ENCODE assay signal across 18 cellular contexts in the genomic region with DNA sequence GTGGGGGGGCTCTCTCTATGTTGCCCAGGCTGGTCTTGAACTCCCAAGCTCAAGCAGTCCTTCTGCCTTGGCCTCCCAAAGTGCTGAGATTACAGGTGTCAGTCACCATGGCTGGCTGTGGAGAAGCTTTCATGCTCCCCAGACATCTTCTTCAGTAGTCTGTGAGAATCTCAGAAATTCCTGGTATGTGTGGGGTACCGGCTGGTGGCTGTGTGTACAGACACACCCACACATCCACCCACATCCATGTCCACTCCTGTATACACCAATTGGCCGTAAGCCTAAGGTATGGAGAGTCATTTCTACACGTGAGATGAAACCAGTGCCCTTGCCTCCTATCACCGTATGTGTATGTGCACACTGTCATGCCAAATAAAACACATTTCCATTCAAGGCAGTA. TPM values are rescaled to one million over a fixed set of nuclear protein-coding genes. Genes with fewer than 3 reads are reported as not detected.
A peak's percentile ranks its signal among the peaks of the same experiment; 100 is the strongest.
DNase-seq lines count a peak whose midpoint lies in the region; ATAC-seq, FAIRE-seq and TF ChIP-seq lines count a peak whose summit lies in the region.
"Had no signal": no experiment of that assay in that cellular context is flagged by ENCODE, and none has a peak within 500 bp of the region (broad histone marks: within the 10 kb centered on the region; RNA-seq: fewer than 3 reads in every experiment).

No MANE protein-coding gene starts in this region.

- H3K4me3 Mint-ChIP-seq in Caco-2 (ENCODE audit: unreplicated experiment): no peak overlapping the region
- no peak overlapping the region for H3K4me3 Mint-ChIP-seq in stimulated activated effector memory CD8-positive, alpha-beta T cell treated with anti-CD3 and anti-CD28 coated beads, Interleukin-12 subunit alpha, Interleukin-12 subunit beta, amount 100 ng/mL, for 72 hours
- H3K4me3 Mint-ChIP-seq in immature natural killer cell: no peak overlapping the region
- H3K4me3 Mint-ChIP-seq: CD4-positive, CD25-positive, alpha-beta regulatory T cell; HFFc6 had no signal

- H3K27me3 Mint-ChIP-seq in Caco-2 (ENCODE audit: insufficient read depth, unreplicated experiment): no peaks in the 10 kb centered on the region
- H3K27me3 Mint-ChIP-seq in immature natural killer cell (ENCODE audit: low read depth in 3 of 3): peaks cover 1 to 6% (median 1%) of the 10 kb centered on the region in 3 donors

- H3K27me3 ChIP-seq in Caco-2 (replicated peaks; ENCODE audit: control insufficient read depth, insufficient read depth, low read length) (no peaks in the 10 kb centered on the region), neuronal stem cell (ENCODE audit: control insufficient read depth in 3 of 3, insufficient read depth in 3 of 3, low read depth in 1 of 3, low read length in 3 of 3) (no peaks in the 10 kb centered on the region)
- H3K27me3 ChIP-seq: BLaER1 treated with 17β-estradiol and CSF1 and Interleukin-3, amounts not matched to agents 10 nM and 100 nM had no signal

- DNase-seq in Caco-2 (peak in 1 of 2 experiments; percentile 64), NCI-H226 (peak; percentile 68), neuronal stem cell (ENCODE audit: low spot score) (no peak), urothelium cell line (ENCODE audit: low spot score) (no peak), immature natural killer cell (no peak), MV-4-11 (lab: John Stamatoyannopoulos, UW) (no peak)
- DNase-seq in stimulated activated effector memory CD8-positive, alpha-beta T cell treated with anti-CD3 and anti-CD28 coated beads, Interleukin-12 subunit alpha, Interleukin-12 subunit beta, amount 100 ng/mL, for 72 hours (ENCODE audit: low spot score in 2 of 2): no peak
- DNase-seq: CD4-positive, CD25-positive, alpha-beta regulatory T cell; DMS79; HCEC 1CT; HFFc6 had no signal

- no peak overlapping the region for H3K4ac ChIP-seq in neuronal stem cell (ENCODE audit: low read length)

- no peak overlapping the region for H3K23ac ChIP-seq in neuronal stem cell (ENCODE audit: low read depth, low read length, poor library complexity)

- H3K9me3 ChIP-seq in Caco-2 (0 out of 2 replicates have a peak, but pooled peaks cover 3% of the 10 kb centered on the region), neuronal stem cell (replicated peaks in 1 of 2; ENCODE audit: control insufficient read depth in 2 of 2, insufficient read depth in 1 of 2, low read depth in 1 of 2, low read length in 2 of 2) (peaks cover 0 to 6% of the 10 kb centered on the region in 2 donors)

- no peak overlapping the region for H4K91ac ChIP-seq in neuronal stem cell (ENCODE audit: low read depth, low read length, poor library complexity)

- no peak overlapping the region for H3K9ac ChIP-seq in neuronal stem cell (ENCODE audit: low read depth, low read length, poor library complexity)
- H3K9ac ChIP-seq: BLaER1 treated with 17β-estradiol and CSF1 and Interleukin-3, amounts not matched to agents 10 nM and 100 nM had no signal

- no peak overlapping the region for H2BK120ac ChIP-seq in neuronal stem cell (ENCODE audit: low read depth, low read length)

- no peak overlapping the region for H3K27ac ChIP-seq in neuronal stem cell (replicated peaks; ENCODE audit: low read length)
- H3K27ac ChIP-seq: BLaER1 treated with 17β-estradiol and CSF1 and Interleukin-3, amounts not matched to agents 10 nM and 100 nM; HL-60 had no signal

- no peak for ATAC-seq in stimulated activated effector memory CD8-positive, alpha-beta T cell treated with anti-CD3 and anti-CD28 coated beads, Interleukin-12 subunit alpha, Interleukin-12 subunit beta, amount 100 ng/mL, for 72 hours
- ATAC-seq: GM12878 had no signal

- peaks cover 30% of the 10 kb centered on the region for H3K36me3 Mint-ChIP-seq in Caco-2 (ENCODE audit: insufficient read depth, unreplicated experiment)
- H3K36me3 Mint-ChIP-seq in stimulated activated effector memory CD8-positive, alpha-beta T cell treated with anti-CD3 and anti-CD28 coated beads, Interleukin-12 subunit alpha, Interleukin-12 subunit beta, amount 100 ng/mL, for 72 hours: no peaks in the 10 kb centered on the region
- no peaks in the 10 kb centered on the region for H3K36me3 Mint-ChIP-seq in immature natural killer cell
- H3K36me3 Mint-ChIP-seq: CD4-positive, CD25-positive, alpha-beta regulatory T cell had no signal

- H3K4me2 ChIP-seq in neuronal stem cell (ENCODE audit: insufficient read depth, low read length, poor library complexity, severe bottlenecking): peak overlapping the region; percentile 11
- H3K4me2 ChIP-seq: BLaER1 treated with 17β-estradiol and CSF1 and Interleukin-3, amounts not matched to agents 10 nM and 100 nM had no signal

- H3K36me3 ChIP-seq in Caco-2 (ENCODE audit: control insufficient read depth, insufficient read depth, low read length) (no peaks in the 10 kb centered on the region), neuronal stem cell (replicated peaks in 1 of 2; ENCODE audit: control insufficient read depth in 2 of 2, insufficient read depth in 2 of 2, low read length in 2 of 2) (no peaks in the 10 kb centered on the region)
- H3K36me3 ChIP-seq: BLaER1 treated with 17β-estradiol and CSF1 and Interleukin-3, amounts not matched to agents 10 nM and 100 nM had no signal

- no peak overlapping the region for H2BK5ac ChIP-seq in neuronal stem cell (ENCODE audit: low read length)

- FAIRE-seq in urothelium cell line (lab: Jason Lieb, UNC): peak; percentile 71
- FAIRE-seq: GM12878, GM18507 had no signal

- CTCF ChIA-PET in Caco-2 (lab: Charles Lee): interaction anchor here (0.6 kb wide), 1 partner anchor 36 kb away, joined by 6 read pairs; no protein-coding TSS in a partner anchor

- H3K14ac ChIP-seq in neuronal stem cell (ENCODE audit: low read length): no peak overlapping the region

- H3K4me3 ChIP-seq in Caco-2 (ENCODE audit: low read depth, low read length): no peak overlapping the region
- H3K4me3 ChIP-seq in neuronal stem cell (ENCODE audit: low read length in 2 of 2): no peak overlapping the region
- H3K4me3 ChIP-seq: BLaER1 treated with 17β-estradiol and CSF1 and Interleukin-3, amounts not matched to agents 10 nM and 100 nM; GM12878 had no signal

- H3K4me1 Mint-ChIP-seq in Caco-2 (ENCODE audit: low read depth, unreplicated experiment) (peaks cover 37% of the 10 kb centered on the region), immature natural killer cell (no peaks in the 10 kb centered on the region)
- H3K4me1 Mint-ChIP-seq in stimulated activated effector memory CD8-positive, alpha-beta T cell treated with anti-CD3 and anti-CD28 coated beads, Interleukin-12 subunit alpha, Interleukin-12 subunit beta, amount 100 ng/mL, for 72 hours: no peaks in the 10 kb centered on the region

- no peak overlapping the region for H2AFZ ChIP-seq in neuronal stem cell (ENCODE audit: low read length)

- peaks cover 27% of the 10 kb centered on the region for H3K4me1 ChIP-seq in Caco-2
- peaks cover 0 to 2% of the 10 kb centered on the region in 2 donors for H3K4me1 ChIP-seq in neuronal stem cell (ENCODE audit: control insufficient read depth in 2 of 2, insufficient read depth in 1 of 2, low read depth in 1 of 2, low read length in 2 of 2)

- WGBS in neuronal stem cell (ENCODE audit: extremely low coverage in 2 of 2, insufficient read length in 2 of 2, insufficient replicate concordance in 1 of 2), 2 donors: no CpG with 5 or more reads among the region's 4 CpGs

- H3K9me3 Mint-ChIP-seq in Caco-2 (ENCODE audit: unreplicated experiment) (peaks cover 13% of the 10 kb centered on the region), immature natural killer cell (no peaks in the 10 kb centered on the region)
- H3K9me3 Mint-ChIP-seq in stimulated activated effector memory CD8-positive, alpha-beta T cell treated with anti-CD3 and anti-CD28 coated beads, Interleukin-12 subunit alpha, Interleukin-12 subunit beta, amount 100 ng/mL, for 72 hours: no peaks in the 10 kb centered on the region
- H3K9me3 Mint-ChIP-seq: CD4-positive, CD25-positive, alpha-beta regulatory T cell; HFFc6 had no signal

- no peak overlapping the region for H3K18ac ChIP-seq in neuronal stem cell (ENCODE audit: low read length)

- POLR2A ChIA-PET in Caco-2 (lab: Charles Lee): no interaction called here

- H2AK5ac ChIP-seq in neuronal stem cell (ENCODE audit: low read depth, low read length): no peak overlapping the region

- no peaks in the 10 kb centered on the region for H3K79me1 ChIP-seq in neuronal stem cell (ENCODE audit: low read depth, low read length)

- intact Hi-C loops in Caco-2 (cut with micrococcal nuclease; ENCODE audit: unreplicated experiment): no loop called here

- BruUV-seq in Caco-2 (replicated peaks; lab: Mats Ljungman, UMichigan): no TSS peak

- H2BK15ac ChIP-seq in neuronal stem cell (ENCODE audit: low read length): no peak overlapping the region

- H3K27ac Mint-ChIP-seq in Caco-2 (ENCODE audit: unreplicated experiment) (peak overlapping the region; percentile 46), immature natural killer cell (no peak overlapping the region)
- H3K27ac Mint-ChIP-seq in stimulated activated effector memory CD8-positive, alpha-beta T cell treated with anti-CD3 and anti-CD28 coated beads, Interleukin-12 subunit alpha, Interleukin-12 subunit beta, amount 100 ng/mL, for 72 hours: no peak overlapping the region
- H3K27ac Mint-ChIP-seq: CD4-positive, CD25-positive, alpha-beta regulatory T cell; HFFc6 had no signal

- TF ChIP-seq CTCF in Caco-2 (IDR thresholded peaks at IDR 0.05; ENCODE audit: insufficient read depth in 1 of 2, low read depth in 1 of 2, low read length in 1 of 2, severe bottlenecking in 1 of 2, unreplicated experiment in 1 of 2): no peak

- H2BK12ac ChIP-seq in neuronal stem cell (ENCODE audit: low read length): no peak overlapping the region

- H4K8ac ChIP-seq in neuronal stem cell (ENCODE audit: low read depth, low read length): no peak overlapping the region

RNA-seq across cellular contexts. Expression of a gene that starts 27.8 kb away (rescaled TPM):
- total RNA-seq in Caco-2 (2022): not detected in 2 replicates
- 0.04 TPM for polyA plus RNA-seq in neuronal stem cell (2013, experiment 1 of 2)
- polyA plus RNA-seq in neuronal stem cell (2013, experiment 2 of 2): 0.04 TPM
- under 1 TPM in 1 of 3 donors, not detected in 2; 0.52 TPM for polyA plus RNA-seq in immature natural killer cell
- total RNA-seq: A673; CD4-positive, CD25-positive, alpha-beta regulatory T cell; G401; H4; HFFc6 had no signal

RNA-seq across cellular contexts. Expression of a gene that starts 32.8 kb away (rescaled TPM):
- 73.9 and 99.7 TPM in 2 replicates for total RNA-seq in Caco-2 (2022)
- polyA plus RNA-seq in neuronal stem cell (2013, experiment 1 of 2): not detected
- polyA plus RNA-seq in neuronal stem cell (2013, experiment 2 of 2): not detected
- polyA plus RNA-seq in immature natural killer cell: not detected
- polyA plus RNA-seq: CD4-positive, CD25-positive, alpha-beta regulatory T cell had no signal
